ENCODE assay signal across 30 cellular contexts in the genomic region with DNA sequence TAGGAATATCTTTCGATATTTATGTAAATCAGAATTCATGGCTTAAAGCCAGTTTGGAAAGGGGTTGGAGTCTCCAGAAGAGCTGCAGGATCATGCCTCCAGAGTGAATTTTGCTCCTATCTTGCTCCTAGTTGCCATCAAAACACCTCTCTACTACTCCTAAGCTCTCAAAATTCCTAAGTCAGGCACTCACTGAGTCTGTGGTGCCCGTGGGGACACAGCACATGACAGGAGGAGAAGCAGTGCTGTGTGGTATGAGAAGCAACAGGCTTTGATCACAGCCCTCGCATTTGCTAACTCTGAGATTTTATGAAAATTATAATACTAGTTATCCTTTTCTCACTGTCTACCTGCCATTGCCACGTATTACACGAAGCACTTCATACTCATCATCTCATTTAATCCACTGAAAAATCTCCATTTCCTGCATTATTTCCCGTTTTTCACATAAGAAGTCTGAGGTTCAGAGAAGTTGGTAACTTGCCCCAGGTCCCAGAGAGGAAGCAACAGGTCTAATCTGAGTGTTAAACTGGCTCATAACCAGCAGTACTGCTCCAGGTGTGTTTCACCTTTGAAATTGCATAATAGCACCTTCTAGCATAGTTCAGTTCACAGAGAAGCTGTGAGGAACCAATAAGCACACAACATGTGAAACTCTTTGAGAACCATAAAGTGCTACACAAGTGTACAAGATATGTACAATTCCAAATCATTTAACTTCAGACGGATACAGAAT. TPM values are rescaled to one million over a fixed set of nuclear protein-coding genes. Genes with fewer than 3 reads are reported as not detected.
"Had no signal": no experiment of that assay in that cellular context is flagged by ENCODE, and none has a peak within 500 bp of the region (broad histone marks: within the 10 kb centered on the region; RNA-seq: fewer than 3 reads in every experiment).

No MANE protein-coding gene starts in this region.

- H3K4me3 ChIP-seq: K562, PC-9 had no signal

- H3K27ac ChIP-seq: PC-9, WERI-Rb-1 had no signal

- DNase-seq: activated CD4-positive, alpha-beta memory T cell treated with anti-CD3 and anti-CD28 coated beads, Interleukin-2, amount 10 ng/mL, durations not matched to agents 7 days and 5 days; activated CD4-positive, alpha-beta T cell treated with anti-CD3 and anti-CD28 coated beads for 1 hour; activated CD4-positive, alpha-beta T cell treated with anti-CD3 and anti-CD28 coated beads for 48 hours; activated CD4-positive, CD25-positive, alpha-beta regulatory T cell; activated CD8-positive, alpha-beta memory T cell treated with anti-CD3 and anti-CD28 coated beads for 24 hours; activated CD8-positive, alpha-beta memory T cell treated with anti-CD3 and anti-CD28 coated beads, Interleukin-2, amount 10 ng/mL, durations not matched to agents 7 days and 5 days; activated CD8-positive, alpha-beta memory T cell treated with anti-CD3 and anti-CD28 coated beads, Interleukin-2, amount 50 U/mL, for 48 hours; activated effector memory CD4-positive, alpha-beta T cell treated with Interleukin-2 at 50 U/mL for 16 hours; activated naive CD4-positive, alpha-beta T cell treated with anti-CD3 and anti-CD28 coated beads, Interleukin-2, amount 10 ng/mL, durations not matched to agents 7 days and 5 days; activated naive CD8-positive, alpha-beta T cell treated with anti-CD3 and anti-CD28 coated beads, Interleukin-2, amount 50 U/mL, for 24 hours; activated T-cell treated with anti-CD3 and anti-CD28 coated beads, Interleukin-2, amount 50 U/mL, for 48 hours; anterior cingulate cortex; Karpas-422; NCI-H1105; NCI-H1417 treated with DMSO at 0.1 percent for 48 hours; NCI-H187 treated with DMSO at 0.1 percent for 48 hours; NCI-H2081; NCI-H510A; NCI-H748 treated with DMSO at 0.1 percent for 48 hours; PC-9; Right ventricle myocardium superior; SW 1271; T-helper 1 cell; T-helper 2 cell; T-helper 9 cell; WERI-Rb-1 had no signal

- H3K36me3 ChIP-seq: WERI-Rb-1 had no signal

- ATAC-seq: activated CD8-positive, alpha-beta memory T cell treated with anti-CD3 and anti-CD28 coated beads, Interleukin-2, amount 10 ng/mL, durations not matched to agents 7 days and 5 days; activated naive CD8-positive, alpha-beta T cell treated with anti-CD3 and anti-CD28 coated beads, Interleukin-2, amount 50 U/mL, for 24 hours; K562 had no signal

RNA-seq across cellular contexts. Expression of gene SLC35F4, which starts 33.1 kb away (rescaled TPM):
- total RNA-seq: activated CD4-positive, alpha-beta memory T cell treated with anti-CD3 and anti-CD28 coated beads, Interleukin-2, amount 10 ng/mL, durations not matched to agents 7 days and 5 days; activated CD8-positive, alpha-beta memory T cell treated with anti-CD3 and anti-CD28 coated beads, Interleukin-2, amount 10 ng/mL, durations not matched to agents 7 days and 5 days; bronchial epithelial cell; K562; MCF 10A; OCI-LY7; PC-9; Right ventricle myocardium superior had no signal
